In genomic region chr15:58957101-58957973, GRCh38 we compare ENCODE assay signal across 8 cellular contexts. TPM values are rescaled to one million over a fixed set of nuclear protein-coding genes. Genes with fewer than 3 reads are reported as not detected.
DNase-seq lines count a peak whose midpoint lies in the region; ATAC-seq lines count a peak whose summit lies in the region.

No MANE protein-coding gene starts in this region.

- intact Hi-C loops in head of caudate nucleus (cut with DNase I): no loop called here

- peak; percentile 62 for ATAC-seq in GM21529 (IDR thresholded peaks at IDR 0.05; ENCODE audit: unreplicated experiment)
- ATAC-seq in GM21737 (IDR thresholded peaks at IDR 0.05; ENCODE audit: unreplicated experiment): no peak

- peak; percentile 52 for DNase-seq in COLO668 (lab: John Stamatoyannopoulos, UW; ENCODE audit: unreplicated experiment)
- DNase-seq in NCI-H1105 treated with DMSO at 0.1 percent for 48 hours (lab: John Stamatoyannopoulos, UW): peak; percentile 62
- peak; percentile 73 for DNase-seq in SK-N-DZ (ENCODE audit: low spot score)
- peak; percentile 45 for DNase-seq in activated gamma-delta T cell treated with anti-CD3 and anti-CD28 coated beads, Interleukin-2, amount 50 U/mL, for 16 hours (ENCODE audit: low read depth)
- peak in 35 of 42 donors; percentile 2 to 85 (median 46) for DNase-seq in head of caudate nucleus
- peak; percentile 55 for DNase-seq in retina

RNA-seq across cellular contexts. Expression of gene SLTM, which starts 23.9 kb away (rescaled TPM):
- polyA plus RNA-seq in SK-N-DZ (2014; cell fraction: cytosol; rRNA removed): 66.9 and 70.7 TPM in 2 replicates
- polyA plus RNA-seq in SK-N-DZ (2014; cell fraction: nucleus; rRNA removed): 118 and 133 TPM in 2 replicates

RNA-seq across cellular contexts. Expression of gene RNF111, which starts 30.1 kb away (rescaled TPM):
- polyA plus RNA-seq in SK-N-DZ (2014; cell fraction: cytosol; rRNA removed): 9.1 and 13.3 TPM in 2 replicates
- 15.3 and 22.7 TPM in 2 replicates for polyA plus RNA-seq in SK-N-DZ (2014; cell fraction: nucleus; rRNA removed)
